In the genomic region with DNA sequence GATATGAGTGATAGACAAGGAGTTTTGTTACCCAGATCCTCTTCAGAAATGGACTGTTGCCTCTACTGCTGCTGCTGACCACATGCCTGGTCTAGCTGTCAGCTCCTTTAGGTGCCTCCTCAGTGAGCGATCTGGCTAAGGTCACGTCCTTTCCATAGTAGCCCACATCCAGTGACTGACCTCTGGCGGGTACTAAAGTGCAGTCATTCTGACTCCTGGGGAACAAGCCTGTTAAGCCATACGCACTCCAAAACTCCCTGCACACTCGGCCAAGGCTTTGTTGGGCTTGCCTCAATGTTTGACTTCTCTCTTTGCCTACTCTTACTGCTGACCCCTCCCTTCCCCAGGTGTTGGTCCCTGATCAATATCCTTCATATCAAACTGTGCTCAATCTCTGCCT, we compare ENCODE assay signal across 16 cellular contexts.
A peak's percentile ranks its signal among the peaks of the same experiment; 100 is the strongest.
DNase-seq lines count a peak whose midpoint lies in the region; ATAC-seq, FAIRE-seq and TF ChIP-seq lines count a peak whose summit lies in the region.
"Had no signal": no experiment of that assay in that cellular context is flagged by ENCODE, and none has a peak within 500 bp of the region (broad histone marks: within the 10 kb centered on the region; RNA-seq: fewer than 3 reads in every experiment).

No MANE protein-coding gene starts in this region.

- peaks cover 2% of the 10 kb centered on the region for H3K9me3 Mint-ChIP-seq in astrocyte (ENCODE audit: unreplicated experiment)

- H3K9me3 ChIP-seq in IMR-90 (ENCODE audit: control insufficient read depth, insufficient read depth, low read length) (no peaks in the 10 kb centered on the region), astrocyte (ENCODE audit: insufficient read depth, low read depth, low read length) (no peaks in the 10 kb centered on the region)
- H3K9me3 ChIP-seq: HAP-1, stomach had no signal

- H2BK120ac ChIP-seq in IMR-90 (ENCODE audit: low read depth, low read length): peak overlapping the region; percentile 100

- H3K4me2 ChIP-seq in IMR-90 (ENCODE audit: low read depth, low read length): 0 out of 2 replicates have a peak overlapping the region, but pooled peaks have one; percentile 6
- peak overlapping the region; percentile 59 for H3K4me2 ChIP-seq in astrocyte (ENCODE audit: low read length)

- DNase-seq in IMR-90: no peak
- peak; percentile 38 for DNase-seq in astrocyte (ENCODE audit: low read depth)
- DNase-seq in iris pigment epithelial cell (ENCODE audit: low read depth): peak; percentile 46
- DNase-seq in NCI-H2227 treated with DMSO at 0.1 percent for 48 hours (lab: John Stamatoyannopoulos, UW): no peak
- DNase-seq in NCI-H2227 (lab: John Stamatoyannopoulos, UW; ENCODE audit: unreplicated experiment): no peak
- DNase-seq: activated CD4-positive, CD25-positive, alpha-beta regulatory T cell; DMS 273 treated with DMSO at 0.1 percent for 48 hours; nephron progenitor cell; stomach had no signal

- H3K18ac ChIP-seq in IMR-90 (ENCODE audit: low read depth, low read length): peak overlapping the region; percentile 100

- POLR2A ChIA-PET in IMR-90 (lab: Charles Lee; ENCODE audit: unreplicated experiment): interaction anchor here (0.6 kb wide), 1 partner anchor 225 kb away, joined by 3 read pairs; no protein-coding TSS in a partner anchor

- H2AK9ac ChIP-seq in IMR-90 (replicated peaks; ENCODE audit: low read depth, low read length, poor library complexity): peak overlapping the region; percentile 93

- H2BK5ac ChIP-seq in IMR-90 (ENCODE audit: low read depth, low read length, poor library complexity, severe bottlenecking): peak overlapping the region; percentile 99

- H3K36me3 Mint-ChIP-seq in astrocyte (ENCODE audit: low read depth, unreplicated experiment): no peaks in the 10 kb centered on the region

- H3K9ac ChIP-seq in IMR-90 (ENCODE audit: low read depth, low read length): no peak overlapping the region
- H3K9ac ChIP-seq in astrocyte (ENCODE audit: low read length): peak overlapping the region; percentile 49

- peaks cover 43% of the 10 kb centered on the region for H3K4me1 Mint-ChIP-seq in astrocyte (ENCODE audit: low read depth, unreplicated experiment)

- peak overlapping the region; percentile 98 for H3K23ac ChIP-seq in IMR-90 (ENCODE audit: low read depth, low read length)

- in situ Hi-C loops in IMR-90 (cut with MboI; ENCODE audit: low sequenced_read_pairs): no loop called here

- TF ChIP-seq POLR2A in IMR-90 (IDR thresholded peaks at IDR 0.05; ENCODE audit: low read depth, low read length): no peak

- no peaks in the 10 kb centered on the region for H3K36me3 ChIP-seq in ACC112 (ENCODE audit: insufficient read depth, low read length)
- no peaks in the 10 kb centered on the region for H3K36me3 ChIP-seq in IMR-90 (ENCODE audit: control insufficient read depth, insufficient read depth, low read length)
- no peaks in the 10 kb centered on the region for H3K36me3 ChIP-seq in astrocyte (ENCODE audit: insufficient read depth, low read length)
- H3K36me3 ChIP-seq: HAP-1, stomach had no signal

- H3K4me3 ChIP-seq in ACC112 (ENCODE audit: low read depth, low read length) (no peak overlapping the region), IMR-90 (ENCODE audit: insufficient read depth, low read depth, low read length) (no peak overlapping the region), astrocyte (ENCODE audit: insufficient read depth, low read depth, low read length) (no peak overlapping the region)
- H3K4me3 ChIP-seq: coronary artery, HAP-1, lung, stomach had no signal

- peak overlapping the region; percentile 100 for H2AK5ac ChIP-seq in IMR-90 (ENCODE audit: low read depth, low read length)

- CTCF ChIA-PET in IMR-90 (lab: Yijun Ruan, JAX): interaction anchor here (0.6 kb wide), 2 partner anchors 84 to 582 kb away, joined by 3 to 4 read pairs; no protein-coding TSS in a partner anchor

- peaks cover 4% of the 10 kb centered on the region for H3K9me1 ChIP-seq in IMR-90 (ENCODE audit: insufficient read depth, low read length)

- intact Hi-C loops in IMR-90 (cut with micrococcal nuclease): loop anchor here (2.0 kb wide), 1 partner anchor 220 kb away; no protein-coding TSS in a partner anchor

- BruUV-seq in IMR-90 (replicated peaks; lab: Mats Ljungman, UMichigan): no TSS peak

- H3K27ac Mint-ChIP-seq in astrocyte (ENCODE audit: unreplicated experiment): peak overlapping the region; percentile 44
- H3K27ac Mint-ChIP-seq: activated naive CD4-positive, alpha-beta T cell treated with anti-CD3 and anti-CD28 coated beads, Interleukin-2, amount 50 U/mL, for 72 hours; nephron progenitor cell had no signal

- peaks cover 0 to 7% of the 10 kb centered on the region in 2 experiments; a peak in 2 of 4 replicates for H3K79me1 ChIP-seq in IMR-90 (ENCODE audit: low read depth in 1 of 2, low read length in 2 of 2)

- no peaks in the 10 kb centered on the region for H3K27me3 Mint-ChIP-seq in astrocyte (ENCODE audit: low read depth, unreplicated experiment)

- TF ChIP-seq CTCF in IMR-90 (conservative IDR thresholded peaks at IDR 0.05; ENCODE audit: low read depth, low read length) (no peak), astrocyte (IDR thresholded peaks at IDR 0.05; ENCODE audit: insufficient read depth, low read depth, low read length) (no peak)

- H2BK15ac ChIP-seq in IMR-90 (ENCODE audit: low read depth, low read length): peak overlapping the region; percentile 91; the same call in 2 of the 3 replicates

- 90% methylated on average over 3 of the region's 5 CpGs; no CpG with 5 or more reads in 1 of the 2 experiments for WGBS in IMR-90 (ENCODE audit: extremely low coverage in 2 of 2, insufficient read length in 1 of 2), 2 experiments

- TF ChIP-seq RAD21 in IMR-90 (IDR thresholded peaks at IDR 0.05; ENCODE audit: low read length): no peak

- peak overlapping the region; percentile 100 for H3K14ac ChIP-seq in IMR-90 (replicated peaks; ENCODE audit: low read depth, low read length)

- FAIRE-seq in astrocyte (lab: Jason Lieb, UNC): no peak

- H3K27ac ChIP-seq in ACC112 (ENCODE audit: low read depth, low read length) (peak overlapping the region; percentile 97), IMR-90 (ENCODE audit: insufficient read depth, low read length) (peak overlapping the region; percentile 86), astrocyte (ENCODE audit: low read depth, low read length) (peak overlapping the region; percentile 98)
- H3K27ac ChIP-seq: coronary artery had no signal

- no peak overlapping the region for H3K4me3 Mint-ChIP-seq in astrocyte (ENCODE audit: unreplicated experiment)
- H3K4me3 Mint-ChIP-seq: nephron progenitor cell had no signal

- H3K27me3 ChIP-seq in ACC112 (ENCODE audit: insufficient read depth, low read length) (no peaks in the 10 kb centered on the region), IMR-90 (ENCODE audit: control insufficient read depth, insufficient read depth, low read length) (no peaks in the 10 kb centered on the region), astrocyte (ENCODE audit: insufficient read depth, low read length) (no peaks in the 10 kb centered on the region)
- H3K27me3 ChIP-seq: stomach had no signal

- H3K4ac ChIP-seq in IMR-90 (ENCODE audit: low read depth, low read length): peak overlapping the region; percentile 100

- peak overlapping the region; percentile 67 for H3K56ac ChIP-seq in IMR-90 (ENCODE audit: extremely low read depth, insufficient read depth, low read length)

- H4K20me1 ChIP-seq in IMR-90 (ENCODE audit: insufficient read depth, low read length): no peaks in the 10 kb centered on the region
- H4K20me1 ChIP-seq in astrocyte (ENCODE audit: insufficient read depth, low read length): no peaks in the 10 kb centered on the region

- peak overlapping the region; percentile 15 for H2AFZ ChIP-seq in ACC112 (ENCODE audit: low read length, unreplicated experiment)
- peak overlapping the region; percentile 82 for H2AFZ ChIP-seq in IMR-90 (replicated peaks; ENCODE audit: low read length, poor library complexity)
- H2AFZ ChIP-seq in astrocyte (ENCODE audit: low read depth, low read length): peak overlapping the region; percentile 36

- no peaks in the 10 kb centered on the region for H3K79me2 ChIP-seq in ACC112 (ENCODE audit: control insufficient read depth, insufficient read depth, low read length, unreplicated experiment)
- no peaks in the 10 kb centered on the region for H3K79me2 ChIP-seq in astrocyte (ENCODE audit: insufficient read depth, low read length)

- H4K91ac ChIP-seq in IMR-90 (ENCODE audit: insufficient read depth, low read depth, low read length): peak overlapping the region; percentile 96

- peak overlapping the region; percentile 100 for H4K5ac ChIP-seq in IMR-90 (ENCODE audit: low read depth, low read length)

- dilution Hi-C loops in IMR-90 (cut with HindIII; ENCODE audit: low sequenced_read_pairs, unreplicated experiment): no loop called here

- ATAC-seq in IMR-90 (ENCODE audit: low read depth): no peak
- no peak for ATAC-seq in HG03565 (IDR thresholded peaks at IDR 0.05; ENCODE audit: unreplicated experiment)
- ATAC-seq in HG03342 (IDR thresholded peaks at IDR 0.05; ENCODE audit: unreplicated experiment): no peak

- peak overlapping the region; percentile 71 to 89 for H4K8ac ChIP-seq in IMR-90 (ENCODE audit: low read depth in 2 of 2, low read length in 2 of 2)

- peaks cover 48% of the 10 kb centered on the region for H3K4me1 ChIP-seq in ACC112 (ENCODE audit: control insufficient read depth, insufficient read depth, low read length, unreplicated experiment)
- H3K4me1 ChIP-seq in IMR-90 (ENCODE audit: control insufficient read depth, insufficient read depth, low read length): peaks cover 8% of the 10 kb centered on the region
- peaks cover 40% of the 10 kb centered on the region for H3K4me1 ChIP-seq in astrocyte (ENCODE audit: insufficient read depth, low read length)

- peak overlapping the region; percentile 100 for H2BK20ac ChIP-seq in IMR-90 (ENCODE audit: low read depth, low read length)

TF ChIP-seq in IMR-90, 13 proteins besides CTCF, POLR2A, EP300 and RAD21 (continues in another document):
- TF ChIP-seq RCOR1 (IDR thresholded peaks at IDR 0.05; ENCODE audit: insufficient replicate concordance, low read length) (no peak), MXI1 (IDR thresholded peaks at IDR 0.05; ENCODE audit: borderline replicate concordance, low read depth, low read length) (no peak), RFX5 (IDR thresholded peaks at IDR 0.05; ENCODE audit: low read depth, low read length) (no peak), MAZ (IDR thresholded peaks at IDR 0.05; ENCODE audit: borderline replicate concordance, low read depth, low read length) (no peak), FOS (IDR thresholded peaks at IDR 0.05; ENCODE audit: low read depth, low read length) (no peak), SMC3 (IDR thresholded peaks at IDR 0.05; ENCODE audit: low read depth, low read length) (no peak), BHLHE40 (IDR thresholded peaks at IDR 0.05; ENCODE audit: low read depth, low read length) (no peak), CHD1 (IDR thresholded peaks at IDR 0.05; ENCODE audit: low read depth, low read length) (no peak), CEBPB (IDR thresholded peaks at IDR 0.05; ENCODE audit: low read depth, low read length) (no peak), MAFK (IDR thresholded peaks at IDR 0.05; ENCODE audit: low read depth, low read length) (no peak)

Comparison
In these comparisons a context has a peak if more than half of its experiments do, and no peak if none do; other contexts are left out.
1. H2AFZ ChIP-seq: peak in every context shown above with its lines; median percentile 82 in IMR-90; 36 in astrocyte; 15 in ACC112.
2. DNase-seq: peak in astrocyte (single experiment) and iris pigment epithelial cell (single experiment); none in IMR-90 (single experiment), NCI-H2227 treated with DMSO at 0.1 percent for 48 hours (single experiment) and NCI-H2227 (single experiment).
3. Peak in every context shown above with its lines, with median percentiles within 50 percentile points of each other: H3K27ac ChIP-seq.